ENCODE assay signal across 3 cellular contexts in genomic region chr9:120578614-120579013, GRCh38.
TF ChIP-seq lines count a peak whose summit lies in the region.

No MANE protein-coding gene starts in this region.

TF ChIP-seq in SK-N-SH, 30 proteins besides CTCF, POLR2A, EP300 and RAD21 (continued from another document):
- TF ChIP-seq PBX3 (IDR thresholded peaks at IDR 0.05): no peak
- TF ChIP-seq MAX (IDR thresholded peaks at IDR 0.05; ENCODE audit: low read depth): no peak
- TF ChIP-seq FOXM1 (IDR thresholded peaks at IDR 0.05; ENCODE audit: low read depth): no peak
- TF ChIP-seq MEF2A (IDR thresholded peaks at IDR 0.05; ENCODE audit: borderline replicate concordance, low read depth): no peak
- no peak for TF ChIP-seq GATA2 (CRISPR knock-in tag; IDR thresholded peaks at IDR 0.05)
- TF ChIP-seq ELF1 (IDR thresholded peaks at IDR 0.05): no peak
- TF ChIP-seq TAF1 (IDR thresholded peaks at IDR 0.05; ENCODE audit: borderline replicate concordance, low read depth, low read length): no peak
- no peak for TF ChIP-seq YY1 (IDR thresholded peaks at IDR 0.05; ENCODE audit: low read depth)

TF ChIP-seq in SK-N-SH treated with all-trans-retinoic acid at 6 μM for 48 hours, 23 proteins besides CTCF, POLR2A, EP300 and RAD21 (continued from another document):
- TF ChIP-seq ZNF70 (CRISPR knock-in tag; IDR thresholded peaks at IDR 0.05) (no peak), ZFP3 (CRISPR knock-in tag; IDR thresholded peaks at IDR 0.05) (no peak), CSDC2 (CRISPR knock-in tag; IDR thresholded peaks at IDR 0.05) (no peak), TSHZ2 (CRISPR knock-in tag; IDR thresholded peaks at IDR 0.05) (no peak), CREB5 (CRISPR knock-in tag; IDR thresholded peaks at IDR 0.05; ENCODE audit: low read depth) (no peak), ZNF565 (CRISPR knock-in tag; conservative IDR thresholded peaks at IDR 0.05; ENCODE audit: low read depth) (no peak), POU6F1 (CRISPR knock-in tag; IDR thresholded peaks at IDR 0.05; ENCODE audit: borderline replicate concordance, low read depth) (no peak)

TF ChIP-seq in H1, 55 proteins besides CTCF, POLR2A, EP300 and RAD21 (continued from another document):
- TF ChIP-seq BCL11A (IDR thresholded peaks at IDR 0.05; ENCODE audit: low read depth in 2 of 2, low read length in 2 of 2) (no peak), GABPA (IDR thresholded peaks at IDR 0.05; ENCODE audit: borderline replicate concordance, insufficient read depth, low read length) (no peak), CBX5 (IDR thresholded peaks at IDR 0.05; ENCODE audit: low read depth, low read length) (no peak), HDAC6 (IDR thresholded peaks at IDR 0.05; ENCODE audit: low read depth, low read length) (no peak), SAP30 (IDR thresholded peaks at IDR 0.05; ENCODE audit: insufficient read depth, insufficient replicate concordance, low read length) (no peak), EZH2 (IDR thresholded peaks at IDR 0.05; ENCODE audit: low read depth, low read length, severe bottlenecking) (no peak), RBBP5 (IDR thresholded peaks at IDR 0.05; ENCODE audit: borderline replicate concordance, low read depth, low read length) (no peak), TBP (IDR thresholded peaks at IDR 0.05; ENCODE audit: low read depth, low read length) (no peak), SIN3A (conservative IDR thresholded peaks at IDR 0.05 in 1 of 2, IDR thresholded peaks at IDR 0.05 in 1 of 2; ENCODE audit: low read depth in 1 of 2, low read length in 2 of 2) (no peak), SP4 (IDR thresholded peaks at IDR 0.05; ENCODE audit: low read length) (no peak), CREB1 (IDR thresholded peaks at IDR 0.05) (no peak), CHD2 (IDR thresholded peaks at IDR 0.05; ENCODE audit: low read length) (no peak), POLR2AphosphoS5 (IDR thresholded peaks at IDR 0.05; ENCODE audit: low read depth, low read length) (no peak), HDAC2 (IDR thresholded peaks at IDR 0.05; ENCODE audit: borderline replicate concordance in 1 of 2, low read depth in 2 of 2, low read length in 2 of 2) (no peak), CHD7 (IDR thresholded peaks at IDR 0.05; ENCODE audit: insufficient replicate concordance, low read length) (no peak), MAFK (IDR thresholded peaks at IDR 0.05; ENCODE audit: low read depth, low read length) (no peak), EGR1 (IDR thresholded peaks at IDR 0.05; ENCODE audit: borderline replicate concordance, low read depth, low read length) (no peak)
TF ChIP-seq in H1: peak in this region for 0.
